8 cellular contexts compared by ENCODE assay signal in genomic region chr18:47150029-47150823, GRCh38. TPM values are rescaled to one million over a fixed set of nuclear protein-coding genes. Genes with fewer than 3 reads are reported as not detected.
DNase-seq lines count a peak whose midpoint lies in the region; ATAC-seq and TF ChIP-seq lines count a peak whose summit lies in the region.

A gene with protein sequence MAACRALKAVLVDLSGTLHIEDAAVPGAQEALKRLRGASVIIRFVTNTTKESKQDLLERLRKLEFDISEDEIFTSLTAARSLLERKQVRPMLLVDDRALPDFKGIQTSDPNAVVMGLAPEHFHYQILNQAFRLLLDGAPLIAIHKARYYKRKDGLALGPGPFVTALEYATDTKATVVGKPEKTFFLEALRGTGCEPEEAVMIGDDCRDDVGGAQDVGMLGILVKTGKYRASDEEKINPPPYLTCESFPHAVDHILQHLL (minus strand): TSS chr18:47150500. CDS start chr18:47136439, 14,061 bp downstream.

- intact Hi-C loops in breast epithelium (cut with DNase I; ENCODE audit: low total_unique reads), result no loop called here

- peak within 1 kb of the TSS; percentile 91 for H3K4me2 ChIP-seq in smooth muscle cell

- H3F3A ChIP-seq in smooth muscle cell (ENCODE audit: low read depth), result peaks cover 31% of the 10 kb centered on the region

- H3K4me3 ChIP-seq in WERI-Rb-1 (ENCODE audit: low read depth, low read length), result peak within 1 kb of the TSS; percentile 62
- H3K4me3 ChIP-seq in breast epithelium, result peak within 1 kb of the TSS; percentile 63 to 95 (median 88)
- H3K4me3 ChIP-seq in smooth muscle cell, result peak within 1 kb of the TSS; percentile 82

- no peaks in the 10 kb centered on the region for H3K27me3 ChIP-seq in WERI-Rb-1 (ENCODE audit: insufficient read depth, low read depth, severe bottlenecking)
- no peaks in the 10 kb centered on the region for H3K27me3 ChIP-seq in breast epithelium
- H3K27me3 ChIP-seq in smooth muscle cell (ENCODE audit: low read depth), result no peaks in the 10 kb centered on the region

- TF ChIP-seq CTCF in WERI-Rb-1 (IDR thresholded peaks at IDR 0.05; ENCODE audit: low read depth, low read length) (0 out of 2 replicates have a peak, but pooled peaks have one; percentile 12), breast epithelium (IDR thresholded peaks at IDR 0.05) (no peak), smooth muscle cell (IDR thresholded peaks at IDR 0.05; ENCODE audit: borderline replicate concordance, insufficient read depth, poor library complexity, severe bottlenecking) (no peak)

- H3K9ac ChIP-seq in smooth muscle cell (ENCODE audit: low read depth), result peak within 1 kb of the TSS; percentile 84

- peaks cover 25% of the 10 kb centered on the region for H3K36me3 ChIP-seq in WERI-Rb-1
- H3K36me3 ChIP-seq in breast epithelium, result no peaks in the 10 kb centered on the region
- H3K36me3 ChIP-seq in smooth muscle cell (ENCODE audit: low read depth), result peaks cover 3% of the 10 kb centered on the region

- peaks cover 44% of the 10 kb centered on the region for H3K79me2 ChIP-seq in smooth muscle cell (ENCODE audit: low read depth)

- H3K27ac ChIP-seq in WERI-Rb-1 (peak within 1 kb of the TSS; percentile 91), breast epithelium (peak within 1 kb of the TSS; percentile 86 to 96), smooth muscle cell (ENCODE audit: low read depth) (peak within 1 kb of the TSS; percentile 78)

- peaks cover 14% of the 10 kb centered on the region for H4K20me1 ChIP-seq in smooth muscle cell (ENCODE audit: low read depth)

- peak; percentile 46 for DNase-seq in A172 (ENCODE audit: low spot score)
- peak; percentile 81 for DNase-seq in NCI-H2171 (lab: John Stamatoyannopoulos, UW)
- DNase-seq in WERI-Rb-1, result peak; percentile 95
- peak; percentile 26 to 85 for DNase-seq in breast epithelium (ENCODE audit: low spot score in 2 of 2)
- peak; percentile 91 for DNase-seq in iPS-NIHi11 (ENCODE audit: low spot score)
- peak; percentile 71 for DNase-seq in smooth muscle cell (lab: John Stamatoyannopoulos, UW; ENCODE audit: unreplicated experiment)

- 1% methylated on average over 60 of the region's 70 CpGs for WGBS in smooth muscle cell (ENCODE audit: low lambda C conversion rate)

- H2AFZ ChIP-seq in smooth muscle cell (ENCODE audit: low read depth), result peak within 1 kb of the TSS; percentile 86

- TF ChIP-seq POLR2A in breast epithelium (IDR thresholded peaks at IDR 0.05), result peak; percentile 76

- no peaks in the 10 kb centered on the region for H3K4me1 ChIP-seq in breast epithelium
- H3K4me1 ChIP-seq in smooth muscle cell (ENCODE audit: low read depth), result peaks cover 14% of the 10 kb centered on the region

- ATAC-seq in GM18520 (IDR thresholded peaks at IDR 0.05; ENCODE audit: unreplicated experiment) (peak; percentile 60), HG03060 (IDR thresholded peaks at IDR 0.05; ENCODE audit: low read depth, unreplicated experiment) (peak; percentile 53)

- H3K9me3 ChIP-seq in WERI-Rb-1 (ENCODE audit: severe bottlenecking), result no peaks in the 10 kb centered on the region
- no peaks in the 10 kb centered on the region for H3K9me3 ChIP-seq in breast epithelium
- H3K9me3 ChIP-seq in smooth muscle cell (replicated peaks; ENCODE audit: low read depth), result no peaks in the 10 kb centered on the region

RNA-seq across cellular contexts. Expression of the gene that starts here (rescaled TPM):
- 18.2 and 22.3 TPM in 2 replicates for total RNA-seq in A172 (2014; rRNA removed; shearing (Covaris generic))
- total RNA-seq in breast epithelium (10 to 100 TPM; 18.7 to 41.0 (median 24.9) TPM), smooth muscle cell (9.9 and 20.6 TPM in 2 replicates)
- polyA plus RNA-seq in smooth muscle cell, result 14.9 and 16.4 TPM in 2 replicates

Comparison
In these comparisons a context has a peak if more than half of its experiments do, and no peak if none do; other contexts are left out.
1. Peak in every context shown above with its lines: DNase-seq, ATAC-seq, H3K4me3 ChIP-seq and H3K27ac ChIP-seq.